1 cellular context compared by ENCODE assay signal in the genomic region with DNA sequence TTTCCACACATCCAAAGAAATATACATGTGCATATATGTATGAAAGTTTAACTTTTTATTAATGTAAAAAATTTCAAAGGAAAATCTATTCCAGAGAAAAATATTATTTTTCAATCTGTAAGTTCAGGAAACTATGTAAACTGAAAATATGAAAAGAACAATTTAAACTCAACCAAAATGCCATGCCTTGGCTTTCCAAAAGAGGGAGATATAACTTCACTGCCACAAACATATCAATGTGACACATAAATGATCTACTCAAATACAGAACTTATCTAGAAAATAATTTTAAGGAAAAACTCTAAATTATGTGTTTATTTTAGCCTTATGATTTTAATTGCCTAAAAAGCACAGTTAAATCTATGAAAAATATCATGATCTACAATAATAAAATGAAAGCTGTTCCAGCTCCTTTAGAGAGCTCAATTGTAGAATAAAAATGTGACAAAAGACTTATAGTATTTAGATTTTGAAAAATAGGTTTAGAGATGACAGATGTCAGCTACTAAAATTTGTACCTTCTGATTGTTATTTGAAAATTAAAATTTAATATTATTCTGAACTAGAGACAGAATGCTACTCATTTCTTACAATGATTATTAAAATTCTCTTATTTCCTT.
TF ChIP-seq lines count a peak whose summit lies in the region.

No MANE protein-coding gene starts in this region.

TF ChIP-seq in HCT116, 20 proteins besides CTCF, POLR2A, EP300 and RAD21 (continued from another document):
- TF ChIP-seq, protein P1, sequence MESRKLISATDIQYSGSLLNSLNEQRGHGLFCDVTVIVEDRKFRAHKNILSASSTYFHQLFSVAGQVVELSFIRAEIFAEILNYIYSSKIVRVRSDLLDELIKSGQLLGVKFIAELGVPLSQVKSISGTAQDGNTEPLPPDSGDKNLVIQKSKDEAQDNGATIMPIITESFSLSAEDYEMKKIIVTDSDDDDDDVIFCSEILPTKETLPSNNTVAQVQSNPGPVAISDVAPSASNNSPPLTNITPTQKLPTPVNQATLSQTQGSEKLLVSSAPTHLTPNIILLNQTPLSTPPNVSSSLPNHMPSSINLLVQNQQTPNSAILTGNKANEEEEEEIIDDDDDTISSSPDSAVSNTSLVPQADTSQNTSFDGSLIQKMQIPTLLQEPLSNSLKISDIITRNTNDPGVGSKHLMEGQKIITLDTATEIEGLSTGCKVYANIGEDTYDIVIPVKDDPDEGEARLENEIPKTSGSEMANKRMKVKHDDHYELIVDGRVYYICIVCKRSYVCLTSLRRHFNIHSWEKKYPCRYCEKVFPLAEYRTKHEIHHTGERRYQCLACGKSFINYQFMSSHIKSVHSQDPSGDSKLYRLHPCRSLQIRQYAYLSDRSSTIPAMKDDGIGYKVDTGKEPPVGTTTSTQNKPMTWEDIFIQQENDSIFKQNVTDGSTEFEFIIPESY (IDR thresholded peaks at IDR 0.05; ENCODE audit: extremely low read depth, insufficient replicate concordance, low read length): no peak
- TF ChIP-seq, protein P2, sequence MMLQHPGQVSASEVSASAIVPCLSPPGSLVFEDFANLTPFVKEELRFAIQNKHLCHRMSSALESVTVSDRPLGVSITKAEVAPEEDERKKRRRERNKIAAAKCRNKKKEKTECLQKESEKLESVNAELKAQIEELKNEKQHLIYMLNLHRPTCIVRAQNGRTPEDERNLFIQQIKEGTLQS (IDR thresholded peaks at IDR 0.05): no peak
- TF ChIP-seq FOSL1 (IDR thresholded peaks at IDR 0.05; ENCODE audit: low read depth) (no peak), EZH2 (IDR thresholded peaks at IDR 0.05) (no peak), SIN3A (IDR thresholded peaks at IDR 0.05; ENCODE audit: low read depth) (no peak), JUND (IDR thresholded peaks at IDR 0.05) (no peak), CBX3 (IDR thresholded peaks at IDR 0.05; ENCODE audit: low read depth) (no peak), YY1 (IDR thresholded peaks at IDR 0.05; ENCODE audit: extremely low read depth, insufficient replicate concordance, low read depth, low read length) (no peak)
- TF ChIP-seq, protein P3, sequence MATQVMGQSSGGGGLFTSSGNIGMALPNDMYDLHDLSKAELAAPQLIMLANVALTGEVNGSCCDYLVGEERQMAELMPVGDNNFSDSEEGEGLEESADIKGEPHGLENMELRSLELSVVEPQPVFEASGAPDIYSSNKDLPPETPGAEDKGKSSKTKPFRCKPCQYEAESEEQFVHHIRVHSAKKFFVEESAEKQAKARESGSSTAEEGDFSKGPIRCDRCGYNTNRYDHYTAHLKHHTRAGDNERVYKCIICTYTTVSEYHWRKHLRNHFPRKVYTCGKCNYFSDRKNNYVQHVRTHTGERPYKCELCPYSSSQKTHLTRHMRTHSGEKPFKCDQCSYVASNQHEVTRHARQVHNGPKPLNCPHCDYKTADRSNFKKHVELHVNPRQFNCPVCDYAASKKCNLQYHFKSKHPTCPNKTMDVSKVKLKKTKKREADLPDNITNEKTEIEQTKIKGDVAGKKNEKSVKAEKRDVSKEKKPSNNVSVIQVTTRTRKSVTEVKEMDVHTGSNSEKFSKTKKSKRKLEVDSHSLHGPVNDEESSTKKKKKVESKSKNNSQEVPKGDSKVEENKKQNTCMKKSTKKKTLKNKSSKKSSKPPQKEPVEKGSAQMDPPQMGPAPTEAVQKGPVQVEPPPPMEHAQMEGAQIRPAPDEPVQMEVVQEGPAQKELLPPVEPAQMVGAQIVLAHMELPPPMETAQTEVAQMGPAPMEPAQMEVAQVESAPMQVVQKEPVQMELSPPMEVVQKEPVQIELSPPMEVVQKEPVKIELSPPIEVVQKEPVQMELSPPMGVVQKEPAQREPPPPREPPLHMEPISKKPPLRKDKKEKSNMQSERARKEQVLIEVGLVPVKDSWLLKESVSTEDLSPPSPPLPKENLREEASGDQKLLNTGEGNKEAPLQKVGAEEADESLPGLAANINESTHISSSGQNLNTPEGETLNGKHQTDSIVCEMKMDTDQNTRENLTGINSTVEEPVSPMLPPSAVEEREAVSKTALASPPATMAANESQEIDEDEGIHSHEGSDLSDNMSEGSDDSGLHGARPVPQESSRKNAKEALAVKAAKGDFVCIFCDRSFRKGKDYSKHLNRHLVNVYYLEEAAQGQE (IDR thresholded peaks at IDR 0.05; ENCODE audit: low read depth): no peak
